24 cellular contexts compared by ENCODE assay signal in the genomic region with DNA sequence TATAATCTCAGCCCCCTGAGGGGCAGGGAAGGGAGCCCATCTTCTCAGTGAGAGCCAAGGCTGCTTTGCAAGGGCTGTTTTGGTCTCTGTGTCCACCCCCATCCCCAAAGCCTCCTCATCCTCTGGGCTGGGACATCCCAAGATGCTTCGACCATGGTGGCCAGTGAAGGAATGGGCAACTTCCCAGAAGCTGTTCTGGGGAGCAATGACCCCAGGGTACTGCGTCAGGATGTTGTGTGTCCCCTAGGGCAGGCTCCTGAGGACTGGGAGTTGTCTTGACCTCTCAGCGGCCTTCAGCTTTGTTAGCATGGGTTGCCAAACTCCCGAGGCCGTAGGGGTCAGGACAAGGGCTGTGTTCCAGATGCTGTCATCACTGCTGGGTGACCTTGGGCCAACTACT.
"Had no signal": no experiment of that assay in that cellular context is flagged by ENCODE, and none has a peak within 500 bp of the region (broad histone marks: within the 10 kb centered on the region; RNA-seq: fewer than 3 reads in every experiment).

No MANE protein-coding gene starts in this region.

- ATAC-seq: activated T-cell treated with anti-CD3 and anti-CD28 coated beads, Interleukin-2, amount 50 U/mL, for 72 hours; body of pancreas; natural killer cell treated with Interleukin-12 subunit alpha and Interleukin-12 subunit beta and Interleukin-15 and Interleukin-18, amount 100 ng/mL, for 72 hours; stimulated activated memory B cell treated with anti-CD40 and anti-IgM and Interleukin-4, amounts not matched to agents 10 μg/mL and 1 μg/mL and 100 μg/mL, for 72 hours had no signal

- DNase-seq: activated CD4-positive, alpha-beta memory T cell treated with anti-CD3 and anti-CD28 coated beads for 36 hours; activated CD4-positive, alpha-beta T cell treated with anti-CD3 and anti-CD28 coated beads for 48 hours; activated effector memory CD4-positive, alpha-beta T cell treated with Interleukin-2 at 50 U/mL for 16 hours; activated naive CD4-positive, alpha-beta T cell treated with anti-CD3 and anti-CD28 coated beads for 36 hours; activated T-cell treated with anti-CD3 and anti-CD28 coated beads, Interleukin-2, amount 50 U/mL, for 72 hours; anterior cingulate cortex; body of pancreas; caudate nucleus; dermis blood vessel endothelial cell; effector memory CD4-positive, alpha-beta T cell; hippocampal formation; sigmoid colon; stimulated activated CD4-positive, alpha-beta T cell treated with anti-CD3 and anti-CD28 coated beads, Interleukin-15, amount 100 ng/mL, for 24 hours; stomach; T-helper 9 cell; transverse colon had no signal

- H3K4me2 ChIP-seq: smooth muscle cell had no signal

- H3K9ac ChIP-seq: parathyroid adenoma had no signal

- H3K9me3 Mint-ChIP-seq: stimulated activated memory B cell treated with anti-CD40 and anti-IgM and Interleukin-4, amounts not matched to agents 10 μg/mL and 1 μg/mL and 100 μg/mL, for 72 hours had no signal

- H3K4me3 ChIP-seq: body of pancreas, esophagus muscularis mucosa, lung, sigmoid colon, smooth muscle cell, stomach, suprapubic skin, transverse colon, vagina had no signal

- H3K4me3 Mint-ChIP-seq: activated CD4-positive, alpha-beta memory T cell treated with anti-CD3 and anti-CD28 coated beads for 36 hours; activated naive CD4-positive, alpha-beta T cell treated with anti-CD3 and anti-CD28 coated beads for 36 hours; activated T-cell treated with anti-CD3 and anti-CD28 coated beads, Interleukin-2, amount 50 U/mL, for 72 hours; natural killer cell treated with Interleukin-12 subunit alpha and Interleukin-12 subunit beta and Interleukin-15 and Interleukin-18, amount 100 ng/mL, for 72 hours; stimulated activated memory B cell treated with anti-CD40 and anti-IgM and Interleukin-4, amounts not matched to agents 10 μg/mL and 1 μg/mL and 100 μg/mL, for 72 hours had no signal

- H3K9me3 ChIP-seq: body of pancreas, sigmoid colon, suprapubic skin, transverse colon, vagina had no signal

- H3K27ac ChIP-seq: body of pancreas, esophagus muscularis mucosa, parathyroid adenoma, sigmoid colon, stomach, suprapubic skin, transverse colon, vagina had no signal

- H3K27ac Mint-ChIP-seq: activated CD4-positive, alpha-beta memory T cell treated with anti-CD3 and anti-CD28 coated beads for 36 hours; activated naive CD4-positive, alpha-beta T cell treated with anti-CD3 and anti-CD28 coated beads for 36 hours; activated T-cell treated with anti-CD3 and anti-CD28 coated beads, Interleukin-2, amount 50 U/mL, for 72 hours; natural killer cell treated with Interleukin-12 subunit alpha and Interleukin-12 subunit beta and Interleukin-15 and Interleukin-18, amount 100 ng/mL, for 72 hours; stimulated activated memory B cell treated with anti-CD40 and anti-IgM and Interleukin-4, amounts not matched to agents 10 μg/mL and 1 μg/mL and 100 μg/mL, for 72 hours had no signal

- H3K27me3 ChIP-seq: body of pancreas, vagina had no signal

- H3K4me1 Mint-ChIP-seq: stimulated activated memory B cell treated with anti-CD40 and anti-IgM and Interleukin-4, amounts not matched to agents 10 μg/mL and 1 μg/mL and 100 μg/mL, for 72 hours had no signal

- H3K4me1 ChIP-seq: body of pancreas, esophagus muscularis mucosa, parathyroid adenoma, sigmoid colon, stomach, suprapubic skin, transverse colon, vagina had no signal

- H2AFZ ChIP-seq: parathyroid adenoma had no signal

- H3K36me3 ChIP-seq: esophagus muscularis mucosa, sigmoid colon, stomach, suprapubic skin, transverse colon, vagina had no signal

- H3K36me3 Mint-ChIP-seq: activated CD4-positive, alpha-beta memory T cell treated with anti-CD3 and anti-CD28 coated beads for 36 hours; stimulated activated memory B cell treated with anti-CD40 and anti-IgM and Interleukin-4, amounts not matched to agents 10 μg/mL and 1 μg/mL and 100 μg/mL, for 72 hours had no signal
